Comparison of ENCODE assay signal across 21 cellular contexts in the genomic region with DNA sequence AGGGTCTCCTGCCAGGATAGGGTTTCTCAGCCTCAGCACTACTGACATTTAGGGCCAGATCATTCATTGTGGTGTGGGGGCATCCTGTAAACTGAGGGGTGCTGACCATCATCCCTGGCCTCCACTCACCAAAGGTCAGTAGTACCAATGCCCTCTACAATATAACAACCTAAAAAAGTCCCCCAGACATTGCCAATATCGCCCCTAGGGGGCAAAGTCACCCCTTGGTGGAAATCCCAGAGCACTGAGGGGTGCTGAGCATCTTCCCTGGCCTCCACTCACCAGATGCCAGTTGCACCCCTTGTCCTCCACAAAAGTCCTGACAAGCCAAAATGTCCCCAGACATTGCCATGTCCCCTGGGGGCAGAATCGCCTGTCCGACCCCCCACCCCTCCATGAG. TPM values are rescaled to one million over a fixed set of nuclear protein-coding genes. Genes with fewer than 3 reads are reported as not detected.
DNase-seq lines count a peak whose midpoint lies in the region; ATAC-seq, FAIRE-seq and TF ChIP-seq lines count a peak whose summit lies in the region.
"Had no signal": no experiment of that assay in that cellular context is flagged by ENCODE, and none has a peak within 500 bp of the region (broad histone marks: within the 10 kb centered on the region; RNA-seq: fewer than 3 reads in every experiment).

No MANE protein-coding gene starts in this region.

- BruUV-seq in A673 (replicated peaks; lab: Mats Ljungman, UMichigan) (no TSS peak), OCI-LY7 (replicated peaks; lab: Mats Ljungman, UMichigan) (no TSS peak)

- H2BK20ac ChIP-seq in H1 (ENCODE audit: low read length) = no peak overlapping the region

- no peak overlapping the region for H3K23ac ChIP-seq in H1 (ENCODE audit: insufficient read length)

- POLR2A ChIA-PET in A673 (lab: Charles Lee; ENCODE audit: low non-redundant PET) = no interaction called here
- POLR2A ChIA-PET in OCI-LY7 (lab: Charles Lee) = no interaction called here
- POLR2A ChIA-PET in H1 (lab: Charles Lee; ENCODE audit: partially characterized antibody) = no interaction called here

- H2BK120ac ChIP-seq in H1 (replicated peaks; ENCODE audit: low read depth, low read length) = no peak overlapping the region

- no peak overlapping the region for H4K5ac ChIP-seq in H1 (ENCODE audit: insufficient read length, low read depth, low read length)

- no peaks in the 10 kb centered on the region; the same call in 1 of the 2 replicates for H3K23me2 ChIP-seq in H1 (ENCODE audit: low read depth, low read length)

- H3K4me1 ChIP-seq in A673 (ENCODE audit: insufficient read depth, low read length, poor library complexity, severe bottlenecking) = no peaks in the 10 kb centered on the region
- no peaks in the 10 kb centered on the region for H3K4me1 ChIP-seq in OCI-LY7 (ENCODE audit: insufficient read depth, low read length, poor library complexity, severe bottlenecking)
- peaks cover 0 to 10% (median 0%) of the 10 kb centered on the region in 4 experiments; a peak in 2 of 7 replicates for H3K4me1 ChIP-seq in H1 (replicated peaks in 1 of 4; ENCODE audit: control insufficient read depth in 3 of 4, insufficient read depth in 4 of 4, low read length in 3 of 4)
- H3K4me1 ChIP-seq: psoas muscle had no signal

- H3K9me2 ChIP-seq in OCI-LY7 (ENCODE audit: insufficient read depth, low read length) = no peaks in the 10 kb centered on the region

- FAIRE-seq in H1 (lab: Jason Lieb, UNC) = no peak

- peak; percentile 47 to 62 for TF ChIP-seq RAD21 in H1 (IDR thresholded peaks at IDR 0.05 in 1 of 2, conservative IDR thresholded peaks at IDR 0.05 in 1 of 2; ENCODE audit: low read depth in 2 of 2, low read length in 2 of 2)

- H3K18ac ChIP-seq in H1 (ENCODE audit: extremely low read depth, low read length) = no peak overlapping the region

- no peak for ATAC-seq in HG02759 (IDR thresholded peaks at IDR 0.05; ENCODE audit: unreplicated experiment)
- no peak for ATAC-seq in GM19397 (IDR thresholded peaks at IDR 0.05; ENCODE audit: unreplicated experiment)
- ATAC-seq: psoas muscle had no signal

- H2AFZ ChIP-seq in OCI-LY7 (ENCODE audit: low read length) = no peak overlapping the region
- H2AFZ ChIP-seq in H1 (ENCODE audit: low read length) = no peak overlapping the region
- H2AFZ ChIP-seq: GM23248 had no signal

- no peak for TF ChIP-seq EP300 in H1 (IDR thresholded peaks at IDR 0.05; ENCODE audit: borderline replicate concordance in 1 of 2, low read depth in 2 of 2, low read length in 2 of 2)

- no peak overlapping the region for H3K14ac ChIP-seq in H1 (ENCODE audit: insufficient read length)

- H3K79me1 ChIP-seq in H1 (ENCODE audit: low read depth, low read length) = no peaks in the 10 kb centered on the region

- CTCF ChIA-PET in A673 (lab: Charles Lee) = no interaction called here
- CTCF ChIA-PET in OCI-LY7 (lab: Charles Lee; ENCODE audit: unreplicated experiment) = no interaction called here
- CTCF ChIA-PET in H1 (lab: Charles Lee; ENCODE audit: partially characterized antibody) = interaction anchor here (0.5 to 2.8 kb wide), 6 partner anchors 12 to 195 kb away, joined by 3 to 8 read pairs (median 3); no protein-coding TSS in a partner anchor

- no peak overlapping the region for H3K56ac ChIP-seq in H1 (replicated peaks; ENCODE audit: insufficient read length, low read depth, low read length)

- no peak overlapping the region for H3K4ac ChIP-seq in H1 (replicated peaks; ENCODE audit: insufficient read length, low read depth, low read length)

- intact Hi-C loops in A673 (cut with micrococcal nuclease; ENCODE audit: unreplicated experiment) = no loop called here
- intact Hi-C loops in OCI-LY7 (cut with micrococcal nuclease; ENCODE audit: unreplicated experiment) = no loop called here

- DNase-seq in A673 (ENCODE audit: low spot score) (no peak), OCI-LY7 (ENCODE audit: low spot score) (peak; percentile 26), H1 (ENCODE audit: low read depth in 1 of 2, low spot score in 2 of 2) (no peak), DMS 273 (lab: John Stamatoyannopoulos, UW; ENCODE audit: unreplicated experiment) (no peak), HPDE6-E6E7 (ENCODE audit: extremely low spot score) (no peak)
- DNase-seq: activated CD4-positive, alpha-beta memory T cell treated with anti-CD3 and anti-CD28 coated beads, Interleukin-2, amount 10 ng/mL, durations not matched to agents 7 days and 5 days; activated CD4-positive, CD25-positive, alpha-beta regulatory T cell treated with anti-CD3 and anti-CD28 coated beads, Interleukin-2, amount 50 U/mL, for 72 hours; activated effector memory CD4-positive, alpha-beta T cell treated with Interleukin-2 at 50 U/mL for 16 hours; activated T-cell treated with anti-CD3 and anti-CD28 coated beads for 4 hours; cerebellar nuclear complex; GM23248; NCI-H82; OCI-M1; psoas muscle; Right ventricle myocardium superior had no signal

- H3K79me2 ChIP-seq in OCI-LY7 (ENCODE audit: insufficient read depth, low read depth, low read length) (no peaks in the 10 kb centered on the region), H1 (ENCODE audit: control insufficient read depth in 1 of 2, insufficient read depth in 2 of 2, low read length in 2 of 2) (no peaks in the 10 kb centered on the region)

- H4K91ac ChIP-seq in H1 (replicated peaks; ENCODE audit: insufficient read length, low read length) = no peak overlapping the region

- H3K27me3 ChIP-seq in A673 (replicated peaks; ENCODE audit: insufficient read depth, low read depth, low read length, poor library complexity) = no peaks in the 10 kb centered on the region
- H3K27me3 ChIP-seq in H1 (replicated peaks in 1 of 4; ENCODE audit: control insufficient read depth in 3 of 4, extremely low read depth in 1 of 4, insufficient read depth in 3 of 4, low read length in 3 of 4) = no peaks in the 10 kb centered on the region

- no peak overlapping the region for H3K4me2 ChIP-seq in OCI-LY7 (ENCODE audit: low read length)
- no peak overlapping the region for H3K4me2 ChIP-seq in H1 (ENCODE audit: insufficient read depth in 1 of 2, low read depth in 2 of 2, low read length in 2 of 2)

- peak; percentile 32; the same call in 1 of the 2 replicates for TF ChIP-seq CTCF in A673 (conservative IDR thresholded peaks at IDR 0.05; ENCODE audit: low read depth, low read length)
- 0 out of 2 replicates have a peak, but pooled peaks have one; percentile 28 for TF ChIP-seq CTCF in GM12875 (IDR thresholded peaks at IDR 0.05; ENCODE audit: borderline replicate concordance, insufficient read depth, low read depth, low read length)
- TF ChIP-seq CTCF in OCI-LY7 (conservative IDR thresholded peaks at IDR 0.05; ENCODE audit: low read length) = peak; percentile 68
- peak; percentile 23 to 52 (median 38) for TF ChIP-seq CTCF in H1 (IDR thresholded peaks at IDR 0.05; ENCODE audit: control extremely low read depth in 1 of 3, insufficient read depth in 1 of 3, low read depth in 1 of 3, low read length in 3 of 3)

- no peak overlapping the region for H2AK5ac ChIP-seq in H1 (ENCODE audit: low read depth, low read length)

- H4K20me1 ChIP-seq in OCI-LY7 (ENCODE audit: insufficient read depth, low read length) = no peaks in the 10 kb centered on the region
- H4K20me1 ChIP-seq in H1 (replicated peaks in 1 of 2; ENCODE audit: control insufficient read depth in 1 of 2, insufficient read depth in 2 of 2, low read length in 2 of 2) = peaks cover 0 to 2% of the 10 kb centered on the region in 2 experiments

- no peak for TF ChIP-seq POLR2A in H1 (IDR thresholded peaks at IDR 0.05; ENCODE audit: control extremely low read depth in 1 of 2, low read depth in 2 of 2, low read length in 2 of 2)

- H3K36me3 ChIP-seq in A673 (ENCODE audit: insufficient read depth, low read length, poor library complexity, severe bottlenecking) = no peaks in the 10 kb centered on the region
- no peaks in the 10 kb centered on the region for H3K36me3 ChIP-seq in OCI-LY7 (ENCODE audit: insufficient read depth, low read length)
- no peaks in the 10 kb centered on the region for H3K36me3 ChIP-seq in H1 (ENCODE audit: control insufficient read depth in 2 of 4, insufficient read depth in 4 of 4, low read length in 3 of 4)
- H3K36me3 ChIP-seq: neutrophil had no signal

- no peak overlapping the region for H4K8ac ChIP-seq in H1 (ENCODE audit: extremely low read depth, insufficient read depth, low read length)

- H2BK12ac ChIP-seq in H1 (ENCODE audit: low read depth, low read length) = no peak overlapping the region

- H3K27ac ChIP-seq in A673 (ENCODE audit: low read depth, low read length, poor library complexity, severe bottlenecking) = no peak overlapping the region
- no peak overlapping the region for H3K27ac ChIP-seq in OCI-LY7 (ENCODE audit: low read depth, low read length, poor library complexity, severe bottlenecking)
- no peak overlapping the region for H3K27ac ChIP-seq in H1 (ENCODE audit: low read depth, low read length)
- H3K27ac ChIP-seq: epithelial cell of prostate, GM23248, neutrophil, psoas muscle had no signal

- no peak overlapping the region for H3K4me3 ChIP-seq in A673 (ENCODE audit: low read depth, low read length, poor library complexity, severe bottlenecking)
- H3K4me3 ChIP-seq in GM12875 (ENCODE audit: low read depth, low read length) = no peak overlapping the region
- H3K4me3 ChIP-seq in OCI-LY7 (ENCODE audit: low read depth, low read length, poor library complexity, severe bottlenecking) = no peak overlapping the region
- no peak overlapping the region for H3K4me3 ChIP-seq in H1 (ENCODE audit: extremely low read depth in 1 of 4, insufficient read depth in 2 of 4, low read depth in 3 of 4, low read length in 4 of 4)
- H3K4me3 ChIP-seq: GM23248, psoas muscle had no signal

- no peak overlapping the region for H3K9ac ChIP-seq in H1 (replicated peaks in 1 of 4; ENCODE audit: extremely low read depth in 1 of 4, low read depth in 3 of 4, low read length in 3 of 4)
- H3K9ac ChIP-seq: GM23248 had no signal

- H2BK5ac ChIP-seq in H1 (ENCODE audit: low read depth, low read length) = no peak overlapping the region

- no peak overlapping the region for H2BK15ac ChIP-seq in H1 (ENCODE audit: low read length)

- no peaks in the 10 kb centered on the region for H3K9me3 ChIP-seq in A673 (ENCODE audit: low read depth, low read length, poor library complexity, severe bottlenecking)
- no peaks in the 10 kb centered on the region for H3K9me3 ChIP-seq in OCI-LY7 (ENCODE audit: low read length)
- H3K9me3 ChIP-seq in H1 (ENCODE audit: insufficient read depth in 2 of 2, low read depth in 1 of 2, low read length in 1 of 2) = no peaks in the 10 kb centered on the region
- H3K9me3 ChIP-seq: neutrophil, psoas muscle had no signal

- WGBS in H1 (ENCODE audit: extremely low coverage in 1 of 2, insufficient coverage in 1 of 2, insufficient read length in 1 of 2, insufficient replicate concordance in 2 of 2, low coverage in 1 of 2, low lambda C conversion rate in 2 of 2, missing lambda C conversion rate in 1 of 2), 2 experiments = 72% methylated on average over 3 of the region's 3 CpGs; no CpG with 5 or more reads in 1 of the 2 experiments

RNA-seq across cellular contexts. Expression of a gene that starts 21.6 kb away (rescaled TPM):
- total RNA-seq in A673 (2021) (0.82 and 1.0 TPM in 2 replicates), OCI-LY7 (2022) (1.2 TPM in 2 replicates)
- 0.32 TPM in 1 of 2 replicates, not detected in the other for total RNA-seq in OCI-LY7 (2014; rRNA removed; shearing (Covaris generic))
- total RNA-seq in H1 (2021; fragmentation: NEBNext Ultra II Directional; extraction: Animal tissue kit (Norgen Biotek cat#: 25700)) = 9.2 and 11.1 TPM in 2 replicates
- 6.1 and 11.2 TPM in 2 replicates for polyA plus RNA-seq in H1 (2011; rRNA removed)
- 8.1 TPM for polyA plus RNA-seq in H1 (2011; cell fraction: cytosol; rRNA removed)
- 28.3 TPM for polyA plus RNA-seq in H1 (2011; cell fraction: nucleus; rRNA removed)
- polyA plus RNA-seq in H1 (2012, experiment 1 of 2) = 5.0 to 9.0 TPM (median 7.1 TPM) in 4 replicates
- 4.6 TPM for polyA plus RNA-seq in H1 (2012, experiment 2 of 2)
- polyA plus RNA-seq in H1 (2013, experiment 1 of 2) = 6.6 TPM
- 6.1 TPM for polyA plus RNA-seq in H1 (2013, experiment 2 of 2)
- 9.4 and 10.3 TPM in 2 replicates for polyA minus RNA-seq in H1 (2011; rRNA and poly(A)+ RNA removed)
- polyA minus RNA-seq in H1 (2011; cell fraction: cytosol; rRNA and poly(A)+ RNA removed) = 6.2 TPM
- 13.3 TPM for polyA minus RNA-seq in H1 (2011; cell fraction: nucleus; rRNA and poly(A)+ RNA removed)
- total RNA-seq: Daoy had no signal
